1 cellular context compared by ENCODE assay signal in genomic region chr4:83109480-83110221, GRCh38.
TF ChIP-seq lines count a peak whose summit lies in the region.

No MANE protein-coding gene starts in this region.

TF ChIP-seq in SK-N-SH, 30 proteins besides CTCF, POLR2A, EP300 and RAD21 (continued from another document):
- TF ChIP-seq REST (IDR thresholded peaks at IDR 0.05; ENCODE audit: low read depth, low read length): no peak
- TF ChIP-seq ZBTB33 (IDR thresholded peaks at IDR 0.05; ENCODE audit: borderline replicate concordance, low read depth): no peak
- no peak for TF ChIP-seq IRF3 (IDR thresholded peaks at IDR 0.05; ENCODE audit: low read depth, low read length)
- no peak for TF ChIP-seq USF2 (IDR thresholded peaks at IDR 0.05; ENCODE audit: borderline replicate concordance, low read depth, low read length)
- no peak for TF ChIP-seq RFX5 (IDR thresholded peaks at IDR 0.05; ENCODE audit: low read length)
